24 cellular contexts compared by ENCODE assay signal in genomic region chr1:175448467-175448866, GRCh38.
"Had no signal": no experiment of that assay in that cellular context is flagged by ENCODE, and none has a peak within 500 bp of the region (broad histone marks: within the 10 kb centered on the region; RNA-seq: fewer than 3 reads in every experiment).

No MANE protein-coding gene starts in this region.

- DNase-seq: stimulated activated CD4-positive, alpha-beta T cell treated with anti-CD3 and anti-CD28 coated beads, Interleukin-2, amount 100 ng/mL, for 48 hours; stimulated activated CD4-positive, alpha-beta T cell treated with anti-CD3 and anti-CD28 coated beads, Interleukin-4, amount 100 ng/mL, for 1 hour; stimulated activated CD4-positive, alpha-beta T cell treated with anti-CD3 and anti-CD28 coated beads, Interleukin-4, amount 100 ng/mL, for 24 hours; stimulated activated CD4-positive, alpha-beta T cell treated with anti-CD3 and anti-CD28 coated beads, Interleukin-4, amount 100 ng/mL, for 4 hours; stimulated activated CD8-positive, alpha-beta memory T cell treated with anti-CD3 and anti-CD28 coated beads, Interleukin-4, amount 100 ng/mL, for 48 hours; stimulated activated naive B cell treated with anti-CD40 and anti-IgM and Interleukin-4, amounts not matched to agents 10 μg/mL and 1 μg/mL and 100 μg/mL, for 72 hours; stimulated activated naive CD4-positive, alpha-beta T cell; stimulated activated naive CD4-positive, alpha-beta T cell treated with Interleukin-2 at 50 U/mL for 16 hours; stimulated activated naive CD8-positive, alpha-beta T cell treated with anti-CD3 and anti-CD28 coated beads, Interleukin-15, amount 100 ng/mL, for 72 hours; stimulated activated naive CD8-positive, alpha-beta T cell treated with anti-CD3 and anti-CD28 coated beads, Interleukin-15, Interleukin-2, amounts not matched to agents 100 U/mL and 50 U/mL, for 24 hours; stomach; substantia nigra; testis; thyroid gland; tibial artery; transverse colon; trophoblast cell; upper lobe of left lung; upper lobe of right lung; uterus had no signal

- H3K27ac ChIP-seq: stomach, suprapubic skin, testis, thoracic aorta, thyroid gland, tibial artery, tibial nerve, transverse colon, upper lobe of left lung, upper lobe of right lung, uterus, vagina had no signal

- H3K9me3 ChIP-seq: stomach, suprapubic skin, testis, thoracic aorta, thyroid gland, tibial artery, tibial nerve, transverse colon, upper lobe of left lung, upper lobe of right lung, uterus, vagina had no signal

- H3K36me3 ChIP-seq: stomach, suprapubic skin, thoracic aorta, thyroid gland, tibial artery, tibial nerve, transverse colon, upper lobe of left lung, upper lobe of right lung, uterus, vagina had no signal

- H3K4me3 ChIP-seq: stomach, suprapubic skin, testis, thoracic aorta, thyroid gland, tibial artery, tibial nerve, transverse colon, upper lobe of left lung, upper lobe of right lung, uterus, vagina had no signal

- H3K4me1 ChIP-seq: stomach, suprapubic skin, testis, thyroid gland, tibial artery, tibial nerve, transverse colon, upper lobe of left lung, upper lobe of right lung, uterus, vagina had no signal

- ATAC-seq: stimulated activated naive CD8-positive, alpha-beta T cell treated with anti-CD3 and anti-CD28 coated beads, Interleukin-15, amount 100 ng/mL, for 72 hours; stimulated activated naive CD8-positive, alpha-beta T cell treated with anti-CD3 and anti-CD28 coated beads, Interleukin-15, Interleukin-2, amounts not matched to agents 100 U/mL and 50 U/mL, for 24 hours; upper lobe of right lung had no signal

- H3K27me3 ChIP-seq: stomach, suprapubic skin, testis, thyroid gland, tibial artery, tibial nerve, transverse colon, upper lobe of left lung, upper lobe of right lung, uterus, vagina had no signal
